ENCODE assay signal across 11 cellular contexts in genomic region chr6:42294759-42295158, GRCh38.
DNase-seq lines count a peak whose midpoint lies in the region; ATAC-seq and TF ChIP-seq lines count a peak whose summit lies in the region.
"Had no signal": no experiment of that assay in that cellular context is flagged by ENCODE, and none has a peak within 500 bp of the region (broad histone marks: within the 10 kb centered on the region; RNA-seq: fewer than 3 reads in every experiment).

No MANE protein-coding gene starts in this region.

- H3K9me3 Mint-ChIP-seq in activated naive CD4-positive, alpha-beta T cell treated with anti-CD3 and anti-CD28 coated beads, Interleukin-2, amount 50 U/mL, for 24 hours, result no peaks in the 10 kb centered on the region
- H3K9me3 Mint-ChIP-seq in type B pancreatic cell, result no peaks in the 10 kb centered on the region

- H3K4me1 Mint-ChIP-seq in activated naive CD4-positive, alpha-beta T cell treated with anti-CD3 and anti-CD28 coated beads, Interleukin-2, amount 50 U/mL, for 24 hours, result peaks cover 53% of the 10 kb centered on the region
- H3K4me1 Mint-ChIP-seq in type B pancreatic cell (ENCODE audit: unreplicated experiment), result peaks cover 7% of the 10 kb centered on the region

- H3K4me3 Mint-ChIP-seq in activated naive CD4-positive, alpha-beta T cell treated with anti-CD3 and anti-CD28 coated beads, Interleukin-2, amount 50 U/mL, for 24 hours, result peak overlapping the region; percentile 8
- H3K4me3 Mint-ChIP-seq in type B pancreatic cell, result peak overlapping the region; percentile 31

- no peaks in the 10 kb centered on the region for H3K27me3 Mint-ChIP-seq in activated naive CD4-positive, alpha-beta T cell treated with anti-CD3 and anti-CD28 coated beads, Interleukin-2, amount 50 U/mL, for 24 hours
- H3K27me3 Mint-ChIP-seq in type B pancreatic cell, result no peaks in the 10 kb centered on the region

- H3K27me3 ChIP-seq in lower lobe of right lung (ENCODE audit: low read depth), result no peaks in the 10 kb centered on the region

- peaks cover 22% of the 10 kb centered on the region for H3K36me3 Mint-ChIP-seq in activated naive CD4-positive, alpha-beta T cell treated with anti-CD3 and anti-CD28 coated beads, Interleukin-2, amount 50 U/mL, for 24 hours
- H3K36me3 Mint-ChIP-seq in type B pancreatic cell, result peaks cover 10% of the 10 kb centered on the region

- no peaks in the 10 kb centered on the region for H3K9me3 ChIP-seq in lower lobe of right lung

- intact Hi-C loops in lower lobe of right lung (cut with DNase I), result no loop called here

- TF ChIP-seq CTCF in fibroblast of the aortic adventitia (IDR thresholded peaks at IDR 0.05; ENCODE audit: insufficient read depth, low read length) (no peak), type B pancreatic cell (conservative IDR thresholded peaks at IDR 0.05) (no peak), lower lobe of right lung (IDR thresholded peaks at IDR 0.05) (no peak)

- peak overlapping the region; percentile 57 for H3K27ac Mint-ChIP-seq in activated naive CD4-positive, alpha-beta T cell treated with anti-CD3 and anti-CD28 coated beads, Interleukin-2, amount 50 U/mL, for 24 hours
- peak overlapping the region; percentile 64 for H3K27ac Mint-ChIP-seq in type B pancreatic cell

- H3K36me3 ChIP-seq in lower lobe of right lung, result peaks cover 5% of the 10 kb centered on the region

- H3K4me1 ChIP-seq in lower lobe of right lung, result no peaks in the 10 kb centered on the region

- H3K27ac ChIP-seq in lower lobe of right lung, result no peak overlapping the region

- no peak for ATAC-seq in lower lobe of right lung

- DNase-seq in activated naive CD4-positive, alpha-beta T cell (lab: John Stamatoyannopoulos, UW), result no peak
- DNase-seq in SW480 (ENCODE audit: low spot score), result peak; percentile 95
- DNase-seq in fibroblast of the aortic adventitia (ENCODE audit: low read depth), result peak; percentile 44
- no peak for DNase-seq in type B pancreatic cell (ENCODE audit: extremely low spot score, unreplicated experiment)
- DNase-seq in amygdala (lab: John Stamatoyannopoulos, UW), result no peak
- DNase-seq in hepatic stellate cell (ENCODE audit: low spot score), result no peak
- no peak for DNase-seq in lower lobe of right lung
- DNase-seq: C1 segment of cervical spinal cord, NCI-H69 had no signal

- H3K4me3 ChIP-seq in fibroblast of the aortic adventitia (ENCODE audit: low read depth, low read length) (no peak overlapping the region), lower lobe of right lung (no peak overlapping the region)
- H3K4me3 ChIP-seq: smooth muscle cell had no signal

Comparison
In these comparisons a context has a peak if more than half of its experiments do, and no peak if none do; other contexts are left out.
1. DNase-seq: peak in SW480 (single experiment) and fibroblast of the aortic adventitia (single experiment); none in activated naive CD4-positive, alpha-beta T cell (0 of 4), type B pancreatic cell (single experiment), amygdala (0 of 56), hepatic stellate cell (single experiment) and lower lobe of right lung (single experiment).